In genomic region chr1:183598386-183598785, GRCh38 we compare ENCODE assay signal across 10 cellular contexts.
DNase-seq lines count a peak whose midpoint lies in the region; ATAC-seq lines count a peak whose summit lies in the region.
"Had no signal": no experiment of that assay in that cellular context is flagged by ENCODE, and none has a peak within 500 bp of the region (broad histone marks: within the 10 kb centered on the region; RNA-seq: fewer than 3 reads in every experiment).

No MANE protein-coding gene starts in this region.

- H3K9me3 ChIP-seq in BLaER1 treated with 17β-estradiol and CSF1 and Interleukin-3, amounts not matched to agents 10 nM and 100 nM (replicated peaks in 1 of 11): peaks cover 0 to 9% (median 0%) of the 10 kb centered on the region in 11 experiments; a peak in 3 of 22 replicates

- peak; percentile 57 for DNase-seq in fibroblast of peridontal ligament (ENCODE audit: extremely low read depth)
- DNase-seq in KG1 (lab: John Stamatoyannopoulos, UW): no peak
- DNase-seq in SIG-M5 (lab: John Stamatoyannopoulos, UW): no peak
- DNase-seq in NCI-H2029 treated with DMSO at 0.1 percent for 48 hours (lab: John Stamatoyannopoulos, UW): no peak
- DNase-seq: AML-193 had no signal

- no peaks in the 10 kb centered on the region for H3K27me3 ChIP-seq in BLaER1 treated with 17β-estradiol and CSF1 and Interleukin-3, amounts not matched to agents 10 nM and 100 nM

- H3K4me1 ChIP-seq in BLaER1 treated with 17β-estradiol and CSF1 and Interleukin-3, amounts not matched to agents 10 nM and 100 nM: peaks cover 50 to 82% (median 64%) of the 10 kb centered on the region in 10 experiments

- ATAC-seq in GM19467 (IDR thresholded peaks at IDR 0.05; ENCODE audit: unreplicated experiment) (peak; percentile 52), HG03439 (IDR thresholded peaks at IDR 0.05; ENCODE audit: unreplicated experiment) (peak; percentile 59), HG03039 (IDR thresholded peaks at IDR 0.05; ENCODE audit: unreplicated experiment) (no peak)
- ATAC-seq: HCT116 had no signal

- peak overlapping the region in 2 of 11 experiments; percentile 7 to 16; a peak in 3 of 22 replicates for H3K9ac ChIP-seq in BLaER1 treated with 17β-estradiol and CSF1 and Interleukin-3, amounts not matched to agents 10 nM and 100 nM

- no peaks in the 10 kb centered on the region for H4K20me1 ChIP-seq in BLaER1 treated with 17β-estradiol and CSF1 and Interleukin-3, amounts not matched to agents 10 nM and 100 nM

- peak overlapping the region in 9 of 11 experiments; percentile 12 to 76 (median 46); a peak in 16 of 22 replicates for H3K27ac ChIP-seq in BLaER1 treated with 17β-estradiol and CSF1 and Interleukin-3, amounts not matched to agents 10 nM and 100 nM

- no peak overlapping the region for H3K4me3 ChIP-seq in BLaER1 treated with 17β-estradiol and CSF1 and Interleukin-3, amounts not matched to agents 10 nM and 100 nM

- H3K36me3 ChIP-seq in BLaER1 treated with 17β-estradiol and CSF1 and Interleukin-3, amounts not matched to agents 10 nM and 100 nM: no peaks in the 10 kb centered on the region

- peak overlapping the region; percentile 50 to 71 (median 59) for H3K4me2 ChIP-seq in BLaER1 treated with 17β-estradiol and CSF1 and Interleukin-3, amounts not matched to agents 10 nM and 100 nM
